ENCODE assay signal across 29 cellular contexts in the genomic region with DNA sequence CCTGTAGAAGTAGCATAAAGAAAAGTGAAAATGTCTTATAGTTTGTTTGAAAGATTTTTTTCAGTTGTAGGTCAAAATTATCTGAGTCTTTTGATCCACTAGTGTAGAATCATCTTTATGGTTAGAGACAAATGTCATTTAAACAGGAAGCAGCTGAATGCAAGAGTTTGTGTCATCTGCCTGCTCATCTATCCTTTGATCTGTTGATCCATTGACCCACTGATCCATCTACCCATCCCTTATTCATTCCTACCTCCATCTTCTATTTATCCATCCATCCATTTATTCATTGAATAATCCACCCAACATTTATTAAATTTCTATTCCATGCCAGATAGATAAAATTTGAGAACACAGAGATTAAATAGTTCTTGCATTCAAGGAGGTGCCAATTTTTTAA.
"Had no signal": no experiment of that assay in that cellular context is flagged by ENCODE, and none has a peak within 500 bp of the region (broad histone marks: within the 10 kb centered on the region; RNA-seq: fewer than 3 reads in every experiment).

No MANE protein-coding gene starts in this region.

- H3K4me1 ChIP-seq: suprapubic skin, tibial nerve, upper lobe of right lung, uterus, vagina had no signal

- H3K4me3 Mint-ChIP-seq: stimulated activated effector memory CD8-positive, alpha-beta T cell treated with anti-CD3 and anti-CD28 coated beads, Interleukin-12 subunit alpha, Interleukin-12 subunit beta, amount 100 ng/mL, for 72 hours; stimulated activated memory B cell treated with anti-CD40 and anti-IgM and Interleukin-4, amounts not matched to agents 10 μg/mL and 1 μg/mL and 100 μg/mL, for 72 hours; stimulated activated naive B cell treated with anti-CD40 and anti-IgM and Interleukin-4, amounts not matched to agents 10 μg/mL and 1 μg/mL and 100 μg/mL, for 72 hours; stimulated activated naive CD8-positive, alpha-beta T cell treated with anti-CD3 and anti-CD28 coated beads, Interleukin-15, amount 100 ng/mL, for 72 hours; stimulated activated naive CD8-positive, alpha-beta T cell treated with anti-CD3 and anti-CD28 coated beads, Interleukin-15, Interleukin-2, amounts not matched to agents 100 ng/mL and 50 ng/mL, for 24 hours; type B pancreatic cell had no signal

- H3K27ac ChIP-seq: stomach, suprapubic skin, testis, thoracic aorta, thyroid gland, tibial artery, tibial nerve, transverse colon, upper lobe of left lung, upper lobe of right lung, uterus, vagina had no signal

- H3K9me3 ChIP-seq: stomach, suprapubic skin, testis, thoracic aorta, thyroid gland, tibial artery, tibial nerve, transverse colon, upper lobe of left lung, upper lobe of right lung, uterus, vagina had no signal

- H3K27ac Mint-ChIP-seq: stimulated activated effector memory CD8-positive, alpha-beta T cell treated with anti-CD3 and anti-CD28 coated beads, Interleukin-12 subunit alpha, Interleukin-12 subunit beta, amount 100 ng/mL, for 72 hours; stimulated activated memory B cell treated with anti-CD40 and anti-IgM and Interleukin-4, amounts not matched to agents 10 μg/mL and 1 μg/mL and 100 μg/mL, for 72 hours; stimulated activated naive B cell treated with anti-CD40 and anti-IgM and Interleukin-4, amounts not matched to agents 10 μg/mL and 1 μg/mL and 100 μg/mL, for 72 hours; stimulated activated naive CD8-positive, alpha-beta T cell treated with anti-CD3 and anti-CD28 coated beads, Interleukin-15, amount 100 ng/mL, for 72 hours; stimulated activated naive CD8-positive, alpha-beta T cell treated with anti-CD3 and anti-CD28 coated beads, Interleukin-15, Interleukin-2, amounts not matched to agents 100 ng/mL and 50 ng/mL, for 24 hours; type B pancreatic cell had no signal

- FAIRE-seq: urothelium cell line had no signal

- H3K27me3 ChIP-seq: stomach, suprapubic skin, testis, thyroid gland, tibial artery, tibial nerve, transverse colon, upper lobe of left lung, upper lobe of right lung, uterus, vagina had no signal

- H3K4me3 ChIP-seq: stomach, suprapubic skin, testis, thoracic aorta, thyroid gland, tibial artery, tibial nerve, transverse colon, upper lobe of left lung, upper lobe of right lung, uterus, vagina had no signal

- H3K36me3 ChIP-seq: stomach, suprapubic skin, thoracic aorta, thyroid gland, tibial artery, tibial nerve, transverse colon, upper lobe of left lung, upper lobe of right lung, uterus, vagina had no signal

- H3K4me1 Mint-ChIP-seq: stimulated activated effector memory CD8-positive, alpha-beta T cell treated with anti-CD3 and anti-CD28 coated beads, Interleukin-12 subunit alpha, Interleukin-12 subunit beta, amount 100 ng/mL, for 72 hours; stimulated activated memory B cell treated with anti-CD40 and anti-IgM and Interleukin-4, amounts not matched to agents 10 μg/mL and 1 μg/mL and 100 μg/mL, for 72 hours; stimulated activated naive B cell treated with anti-CD40 and anti-IgM and Interleukin-4, amounts not matched to agents 10 μg/mL and 1 μg/mL and 100 μg/mL, for 72 hours; stimulated activated naive CD8-positive, alpha-beta T cell treated with anti-CD3 and anti-CD28 coated beads, Interleukin-15, amount 100 ng/mL, for 72 hours had no signal

- H3K36me3 Mint-ChIP-seq: stimulated activated effector memory CD8-positive, alpha-beta T cell treated with anti-CD3 and anti-CD28 coated beads, Interleukin-12 subunit alpha, Interleukin-12 subunit beta, amount 100 ng/mL, for 72 hours; stimulated activated memory B cell treated with anti-CD40 and anti-IgM and Interleukin-4, amounts not matched to agents 10 μg/mL and 1 μg/mL and 100 μg/mL, for 72 hours; type B pancreatic cell had no signal

- ATAC-seq: stimulated activated effector memory CD8-positive, alpha-beta T cell treated with anti-CD3 and anti-CD28 coated beads, Interleukin-12 subunit alpha, Interleukin-12 subunit beta, amount 100 ng/mL, for 72 hours; stimulated activated memory B cell treated with anti-CD40 and anti-IgM and Interleukin-4, amounts not matched to agents 10 μg/mL and 1 μg/mL and 100 μg/mL, for 72 hours; stimulated activated naive B cell treated with anti-CD40 and anti-IgM and Interleukin-4, amounts not matched to agents 10 μg/mL and 1 μg/mL and 100 μg/mL, for 72 hours; stimulated activated naive CD8-positive, alpha-beta T cell treated with anti-CD3 and anti-CD28 coated beads, Interleukin-15, amount 100 ng/mL, for 72 hours; stimulated activated naive CD8-positive, alpha-beta T cell treated with anti-CD3 and anti-CD28 coated beads, Interleukin-15, Interleukin-2, amounts not matched to agents 100 U/mL and 50 U/mL, for 24 hours; upper lobe of right lung had no signal

- H3K9me3 Mint-ChIP-seq: stimulated activated effector memory CD8-positive, alpha-beta T cell treated with anti-CD3 and anti-CD28 coated beads, Interleukin-12 subunit alpha, Interleukin-12 subunit beta, amount 100 ng/mL, for 72 hours; type B pancreatic cell had no signal

- DNase-seq: stimulated activated CD4-positive, alpha-beta T cell treated with anti-CD3 and anti-CD28 coated beads, Interleukin-2, amount 100 ng/mL, for 48 hours; stimulated activated CD4-positive, alpha-beta T cell treated with anti-CD3 and anti-CD28 coated beads, Interleukin-4, amount 100 ng/mL, for 1 hour; stimulated activated CD4-positive, alpha-beta T cell treated with anti-CD3 and anti-CD28 coated beads, Interleukin-4, amount 100 ng/mL, for 24 hours; stimulated activated CD4-positive, alpha-beta T cell treated with anti-CD3 and anti-CD28 coated beads, Interleukin-4, amount 100 ng/mL, for 4 hours; stimulated activated CD8-positive, alpha-beta memory T cell treated with anti-CD3 and anti-CD28 coated beads, Interleukin-4, amount 100 ng/mL, for 48 hours; stimulated activated naive B cell treated with anti-CD40 and anti-IgM and Interleukin-4, amounts not matched to agents 10 μg/mL and 1 μg/mL and 100 μg/mL, for 72 hours; stimulated activated naive CD4-positive, alpha-beta T cell; stimulated activated naive CD4-positive, alpha-beta T cell treated with Interleukin-2 at 50 U/mL for 16 hours; stimulated activated naive CD8-positive, alpha-beta T cell treated with anti-CD3 and anti-CD28 coated beads, Interleukin-15, amount 100 ng/mL, for 72 hours; stimulated activated naive CD8-positive, alpha-beta T cell treated with anti-CD3 and anti-CD28 coated beads, Interleukin-15, Interleukin-2, amounts not matched to agents 100 U/mL and 50 U/mL, for 24 hours; stomach; substantia nigra; testis; thyroid gland; tibial artery; transverse colon; trophoblast cell; upper lobe of left lung; upper lobe of right lung; uterus had no signal
